Comparison of ENCODE assay signal across 23 cellular contexts in genomic region chr5:56470007-56470406, GRCh38.
"Had no signal": no experiment of that assay in that cellular context is flagged by ENCODE, and none has a peak within 500 bp of the region (broad histone marks: within the 10 kb centered on the region; RNA-seq: fewer than 3 reads in every experiment).

No MANE protein-coding gene starts in this region.

- DNase-seq: Karpas-422, KG1, MG63, NCI-H1092, NCI-H1105 treated with DMSO at 0.1 percent for 48 hours, NCI-H1417 treated with DMSO at 0.1 percent for 48 hours, NCI-H146, NCI-H1694 treated with DMSO at 0.1 percent for 48 hours, NCI-H1930, NCI-H2081, NCI-H2107, NCI-H2227 treated with DMSO at 0.1 percent for 48 hours, NCI-H524 treated with DMSO at 0.1 percent for 48 hours, NCI-H69, NCI-H774, Right ventricle myocardium superior, RPMI8226, SIG-M5 had no signal

- H3K36me3 ChIP-seq: MG63, SJSA1 had no signal

- H3K27me3 ChIP-seq: MG63, SJSA1 had no signal

- H3K4me3 ChIP-seq: MG63, SJSA1, SK-N-MC had no signal

- FAIRE-seq: HTR-8/SVneo, RCC 7860 had no signal

- H3K27ac ChIP-seq: HL-60, SJSA1, SK-N-MC had no signal

- H3K9me3 ChIP-seq: MG63, SJSA1 had no signal
